In genomic region chr10:24360286-24361127, GRCh38 we compare ENCODE assay signal across 8 cellular contexts.
DNase-seq lines count a peak whose midpoint lies in the region; TF ChIP-seq lines count a peak whose summit lies in the region.

No MANE protein-coding gene starts in this region.

- DNase-seq in NCI-H2196 (lab: John Stamatoyannopoulos, UW; ENCODE audit: unreplicated experiment) (peak; percentile 6), NCI-H2196 treated with DMSO at 0.1 percent for 48 hours (lab: John Stamatoyannopoulos, UW; ENCODE audit: unreplicated experiment) (no peak), GOT3 (lab: John Stamatoyannopoulos, UW) (peak; percentile 14), M059J (ENCODE audit: low read depth) (peak; percentile 48), UCSD-AML1 (lab: John Stamatoyannopoulos, UW; ENCODE audit: unreplicated experiment) (peak; percentile 40), fibroblast of mammary gland (ENCODE audit: low read depth) (peak; percentile 79), occipital lobe (lab: John Stamatoyannopoulos, UW) (peak; percentile 8), immature natural killer cell (no peak)

- TF ChIP-seq CTCF in fibroblast of mammary gland (conservative IDR thresholded peaks at IDR 0.05; ENCODE audit: control insufficient read depth, insufficient read depth, low read depth, low read length) = peak; percentile 90

- H3K9me3 Mint-ChIP-seq in immature natural killer cell = no peaks in the 10 kb centered on the region

- H3K36me3 Mint-ChIP-seq in immature natural killer cell = no peaks in the 10 kb centered on the region

- H3K4me3 Mint-ChIP-seq in immature natural killer cell = no peak overlapping the region

- no peak overlapping the region for H3K4me3 ChIP-seq in fibroblast of mammary gland (ENCODE audit: control insufficient read depth, low read depth, low read length)

- no peak overlapping the region for H3K27ac Mint-ChIP-seq in immature natural killer cell

- no peaks in the 10 kb centered on the region for H3K4me1 Mint-ChIP-seq in immature natural killer cell

- no peaks in the 10 kb centered on the region for H3K27me3 Mint-ChIP-seq in immature natural killer cell (ENCODE audit: low read depth in 3 of 3)

Comparison
In these comparisons a context has a peak if more than half of its experiments do, and no peak if none do; other contexts are left out.
1. DNase-seq: peak in NCI-H2196 (single experiment), GOT3 (single experiment), M059J (single experiment), UCSD-AML1 (single experiment), fibroblast of mammary gland (single experiment) and occipital lobe (single experiment); none in NCI-H2196 treated with DMSO at 0.1 percent for 48 hours (single experiment) and immature natural killer cell (0 of 3).